In the genomic region with DNA sequence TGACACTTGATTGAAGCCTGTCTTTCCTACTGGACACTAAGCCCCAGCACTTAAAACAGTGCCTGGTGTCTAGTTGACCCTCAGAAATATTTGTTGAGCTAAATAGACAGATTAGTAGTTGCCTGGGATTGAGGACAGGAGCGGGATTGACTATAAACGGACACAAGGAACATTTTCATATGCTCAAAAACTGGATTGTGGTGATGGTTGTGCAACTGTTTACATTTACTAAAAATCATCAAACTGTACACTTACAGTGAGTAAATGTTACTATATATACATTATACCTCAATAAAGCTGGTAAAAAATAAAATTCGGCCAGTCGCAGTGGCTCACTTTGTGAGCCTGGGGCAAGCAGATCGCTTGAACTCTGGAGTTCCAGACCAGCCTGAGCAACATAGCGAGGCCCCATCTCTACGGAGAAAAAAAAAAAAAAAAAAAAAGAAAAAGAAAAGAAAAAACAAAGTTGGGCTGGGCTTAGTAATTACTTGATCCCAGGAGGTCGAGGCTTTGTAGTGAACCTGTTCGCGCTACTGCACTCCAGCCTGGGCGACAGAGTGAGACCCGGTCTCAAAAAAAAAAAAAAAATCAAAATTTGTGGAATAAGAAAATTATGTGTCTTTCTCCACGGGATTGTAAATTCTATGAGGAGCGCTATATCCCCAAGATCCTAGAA, we compare ENCODE assay signal across 9 cellular contexts. TPM values are rescaled to one million over a fixed set of nuclear protein-coding genes. Genes with fewer than 3 reads are reported as not detected.
DNase-seq lines count a peak whose midpoint lies in the region; ATAC-seq and TF ChIP-seq lines count a peak whose summit lies in the region.
"Had no signal": no experiment of that assay in that cellular context is flagged by ENCODE, and none has a peak within 500 bp of the region (broad histone marks: within the 10 kb centered on the region; RNA-seq: fewer than 3 reads in every experiment).

No MANE protein-coding gene starts in this region.

- no peak for DNase-seq in stimulated activated naive CD8-positive, alpha-beta T cell treated with anti-CD3 and anti-CD28 coated beads, Interleukin-15, Interleukin-2, amounts not matched to agents 100 U/mL and 50 U/mL, for 24 hours
- DNase-seq in thyroid gland (peak; percentile 13 to 18), SHP77 treated with DMSO at 0.1 percent for 48 hours (lab: John Stamatoyannopoulos, UW) (no peak), hypothalamus (lab: John Stamatoyannopoulos, UW) (no peak), glomerular visceral epithelial cell (ENCODE audit: extremely low spot score) (no peak)

- H3K27me3 ChIP-seq in iPS-20b (ENCODE audit: insufficient read depth, low read length), result peaks cover 14% of the 10 kb centered on the region; the same call in 1 of the 2 replicates
- no peaks in the 10 kb centered on the region for H3K27me3 ChIP-seq in thyroid gland

- no peak overlapping the region for H3K27ac ChIP-seq in iPS-20b (ENCODE audit: low read length)
- H3K27ac ChIP-seq in thyroid gland, result no peak overlapping the region

- H3K4me1 ChIP-seq in iPS-20b (ENCODE audit: insufficient read depth, low read length) (0 out of 2 replicates have a peak, but pooled peaks cover 6% of the 10 kb centered on the region), thyroid gland (peaks cover 15 to 16% of the 10 kb centered on the region in 2 donors)

- peaks cover 19% of the 10 kb centered on the region for H3K36me3 Mint-ChIP-seq in stimulated activated naive CD8-positive, alpha-beta T cell treated with anti-CD3 and anti-CD28 coated beads, Interleukin-15, Interleukin-2, amounts not matched to agents 100 ng/mL and 50 ng/mL, for 24 hours (ENCODE audit: low read depth)

- no peak for ATAC-seq in stimulated activated naive CD8-positive, alpha-beta T cell treated with anti-CD3 and anti-CD28 coated beads, Interleukin-15, Interleukin-2, amounts not matched to agents 100 U/mL and 50 U/mL, for 24 hours

- peaks cover 43% of the 10 kb centered on the region for H3K4me1 Mint-ChIP-seq in stimulated activated naive CD8-positive, alpha-beta T cell treated with anti-CD3 and anti-CD28 coated beads, Interleukin-15, Interleukin-2, amounts not matched to agents 100 ng/mL and 50 ng/mL, for 24 hours (ENCODE audit: low read depth)

- no peak for TF ChIP-seq POLR2A in thyroid gland (IDR thresholded peaks at IDR 0.05)

- H3K27me3 Mint-ChIP-seq in stimulated activated naive CD8-positive, alpha-beta T cell treated with anti-CD3 and anti-CD28 coated beads, Interleukin-15, Interleukin-2, amounts not matched to agents 100 ng/mL and 50 ng/mL, for 24 hours, result no peaks in the 10 kb centered on the region

- peak overlapping the region; percentile 96 for H3K4me3 Mint-ChIP-seq in stimulated activated naive CD8-positive, alpha-beta T cell treated with anti-CD3 and anti-CD28 coated beads, Interleukin-15, Interleukin-2, amounts not matched to agents 100 ng/mL and 50 ng/mL, for 24 hours

- H3K9me3 Mint-ChIP-seq in stimulated activated naive CD8-positive, alpha-beta T cell treated with anti-CD3 and anti-CD28 coated beads, Interleukin-15, Interleukin-2, amounts not matched to agents 100 ng/mL and 50 ng/mL, for 24 hours, result no peaks in the 10 kb centered on the region

- TF ChIP-seq CTCF in WI38 (IDR thresholded peaks at IDR 0.05; ENCODE audit: low read depth, low read length) (no peak), thyroid gland (IDR thresholded peaks at IDR 0.05) (no peak)

- H3K36me3 ChIP-seq in iPS-20b (ENCODE audit: insufficient read depth, low read depth, low read length), result no peaks in the 10 kb centered on the region
- H3K36me3 ChIP-seq in thyroid gland, result no peaks in the 10 kb centered on the region

- H3K9ac ChIP-seq in iPS-20b (ENCODE audit: low read depth, low read length), result peak overlapping the region; percentile 78; the same call in 1 of the 2 replicates

- peak overlapping the region; percentile 78 for H3K4me3 ChIP-seq in WI38 (ENCODE audit: low read depth, low read length)
- peak overlapping the region; percentile 93 for H3K4me3 ChIP-seq in iPS-20b (ENCODE audit: low read length)
- H3K4me3 ChIP-seq in thyroid gland (replicated peaks in 1 of 3), result peak overlapping the region in 2 of 3 donors; percentile 78 to 87

- H3K9me3 ChIP-seq in iPS-20b (ENCODE audit: insufficient read depth, low read depth, low read length), result no peaks in the 10 kb centered on the region
- H3K9me3 ChIP-seq in thyroid gland, result no peaks in the 10 kb centered on the region

- 20% methylated on average over 14 of the region's 14 CpGs for WGBS in thyroid gland, 2 donors

- H3K27ac Mint-ChIP-seq in stimulated activated naive CD8-positive, alpha-beta T cell treated with anti-CD3 and anti-CD28 coated beads, Interleukin-15, Interleukin-2, amounts not matched to agents 100 ng/mL and 50 ng/mL, for 24 hours, result peak overlapping the region; percentile 96

- intact Hi-C loops in thyroid gland (cut with DNase I), result loop anchor here (10.0 kb wide), 1 partner anchor 84 kb away; no protein-coding TSS in a partner anchor

RNA-seq across cellular contexts. Expression of a gene that starts 0.6 kb away (rescaled TPM):
- 100 to 1,000 TPM in 1 of 4 donors, 10 to 100 TPM in 3; 55.1 to 155 (median 83.3) TPM for total RNA-seq in thyroid gland

RNA-seq across cellular contexts. Expression of a gene that starts 17.3 kb away (rescaled TPM):
- total RNA-seq in thyroid gland, result 1 to 10 TPM; 4.1 to 7.5 (median 4.9) TPM

RNA-seq across cellular contexts. Expression of a gene that starts 56.2 kb away (rescaled TPM):
- not detected for total RNA-seq in thyroid gland
- total RNA-seq: left cardiac atrium had no signal

Comparison
In these comparisons a context has a peak if more than half of its experiments do, and no peak if none do; other contexts are left out.
1. DNase-seq: peak in thyroid gland (2 of 2); none in stimulated activated naive CD8-positive, alpha-beta T cell treated with anti-CD3 and anti-CD28 coated beads, Interleukin-15, Interleukin-2, amounts not matched to agents 100 U/mL and 50 U/mL, for 24 hours (single experiment), SHP77 treated with DMSO at 0.1 percent for 48 hours (single experiment), hypothalamus (0 of 51) and glomerular visceral epithelial cell (single experiment).
2. Peak in every context shown above with its lines, with median percentiles within 50 percentile points of each other: H3K4me3 ChIP-seq.